ENCODE assay signal across 9 cellular contexts in the genomic region with DNA sequence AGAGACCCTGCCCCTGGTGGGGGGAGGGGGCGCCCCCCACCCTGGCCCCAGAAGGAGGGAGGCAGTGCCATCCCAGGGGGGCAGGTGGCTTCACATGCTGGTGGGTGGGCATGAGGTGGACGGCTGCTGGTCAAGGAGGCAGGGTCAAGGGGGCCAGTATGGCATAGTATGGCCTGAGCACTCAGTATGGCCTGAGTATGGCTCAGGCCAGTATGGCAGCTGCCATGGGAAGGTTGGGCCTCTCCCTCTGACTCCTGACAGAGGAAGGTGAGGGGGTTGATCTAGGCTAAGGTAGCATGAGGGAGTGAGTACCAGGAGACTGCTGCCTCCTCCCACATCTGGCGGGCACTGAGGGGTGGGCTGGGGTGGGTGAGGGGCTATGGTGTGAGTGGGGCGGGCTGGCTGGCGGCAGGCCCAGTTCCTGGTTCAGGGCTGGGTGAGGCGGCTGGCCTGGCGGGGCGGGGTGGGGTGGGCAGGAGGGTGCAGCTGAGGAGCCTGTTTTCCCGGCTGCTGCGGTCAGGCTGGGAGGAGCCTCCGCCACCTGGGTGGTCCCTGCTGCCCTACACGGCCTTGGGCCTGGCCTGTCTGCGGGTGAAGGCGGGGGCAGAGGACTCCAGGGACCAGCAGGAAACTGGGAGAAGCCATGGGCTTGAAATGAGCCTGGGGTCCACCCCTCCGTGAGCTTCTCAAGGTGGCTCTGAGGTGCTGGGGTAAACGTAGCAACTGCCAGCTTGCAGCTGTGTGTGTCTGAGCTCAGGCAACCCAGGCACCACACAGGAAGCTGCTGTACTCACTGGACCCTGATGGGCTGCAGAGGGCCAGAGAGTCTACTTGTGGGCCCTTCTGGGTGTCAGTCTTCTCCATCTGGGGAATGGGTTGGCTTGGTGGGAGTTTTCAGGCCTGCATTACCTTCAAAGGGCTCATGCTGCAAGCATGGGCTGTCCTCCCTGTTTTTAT. TPM values are rescaled to one million over a fixed set of nuclear protein-coding genes. Genes with fewer than 3 reads are reported as not detected.
A peak's percentile ranks its signal among the peaks of the same experiment; 100 is the strongest.
DNase-seq lines count a peak whose midpoint lies in the region; ATAC-seq and TF ChIP-seq lines count a peak whose summit lies in the region.
"Had no signal": no experiment of that assay in that cellular context is flagged by ENCODE, and none has a peak within 500 bp of the region (broad histone marks: within the 10 kb centered on the region; RNA-seq: fewer than 3 reads in every experiment).

No MANE protein-coding gene starts in this region.

- no peak for TF ChIP-seq POLR2A in Peyer's patch (IDR thresholded peaks at IDR 0.05)

- DNase-seq in AG04450 (ENCODE audit: low read depth, low spot score): no peak
- DNase-seq in Peyer's patch: peak; percentile 24 to 70 (median 61)
- peak; percentile 47 to 60 for DNase-seq in fibroblast of lung (ENCODE audit: low read depth in 2 of 2)
- no peak for DNase-seq in omental fat pad (ENCODE audit: low spot score)
- no peak for DNase-seq in activated CD4-positive, CD25-positive, alpha-beta regulatory T cell (lab: John Stamatoyannopoulos, UW)
- no peak for DNase-seq in brain microvascular endothelial cell
- no peak for DNase-seq in mesenteric fat pad (ENCODE audit: low spot score)
- DNase-seq: activated gamma-delta T cell treated with Interleukin-2 at 50 U/mL for 16 hours had no signal

- H3K9me3 ChIP-seq in AG04450 (ENCODE audit: control insufficient read depth, insufficient read depth, low read length) (no peaks in the 10 kb centered on the region), Peyer's patch (no peaks in the 10 kb centered on the region), fibroblast of lung (ENCODE audit: control insufficient read depth, insufficient read depth, low read depth, low read length) (no peaks in the 10 kb centered on the region)

- H3K27me3 ChIP-seq in AG04450 (ENCODE audit: control insufficient read depth, insufficient read depth, low read length) (no peaks in the 10 kb centered on the region), Peyer's patch (no peaks in the 10 kb centered on the region), fibroblast of lung (ENCODE audit: control insufficient read depth, insufficient read depth, low read length) (no peaks in the 10 kb centered on the region), brain microvascular endothelial cell (replicated peaks) (no peaks in the 10 kb centered on the region)

- H3K4me3 ChIP-seq in AG04450 (ENCODE audit: low read depth, low read length): no peak overlapping the region
- no peak overlapping the region for H3K4me3 ChIP-seq in Peyer's patch
- no peak overlapping the region for H3K4me3 ChIP-seq in fibroblast of lung (replicated peaks in 1 of 4; ENCODE audit: control extremely low read depth in 1 of 4, insufficient read depth in 1 of 4, low read depth in 3 of 4, low read length in 4 of 4)
- H3K4me3 ChIP-seq in brain microvascular endothelial cell (ENCODE audit: low read depth, low read length): no peak overlapping the region

- CTCF ChIA-PET in AG04450 (lab: Charles Lee): interaction anchor here (1.3 kb wide), 1 partner anchor 10 kb away, joined by 3 read pairs; no protein-coding TSS in a partner anchor

- no peak overlapping the region for H3K9ac ChIP-seq in fibroblast of lung (ENCODE audit: insufficient read depth, low read length)

- H3K36me3 ChIP-seq in Peyer's patch (no peaks in the 10 kb centered on the region), fibroblast of lung (ENCODE audit: control insufficient read depth, insufficient read depth, low read length) (no peaks in the 10 kb centered on the region), brain microvascular endothelial cell (replicated peaks) (no peaks in the 10 kb centered on the region)

- POLR2A ChIA-PET in AG04450 (lab: Yijun Ruan, JAX): interaction anchor here (0.6 kb wide), 1 partner anchor 57 kb away, joined by 8 read pairs; no protein-coding TSS in a partner anchor

- H3K27ac ChIP-seq in AG04450 (ENCODE audit: low read depth, low read length) (peak overlapping the region; percentile 31), Peyer's patch (peak overlapping the region; percentile 26 to 56 (median 46)), fibroblast of lung (ENCODE audit: insufficient read depth, low read length) (no peak overlapping the region), brain microvascular endothelial cell (no peak overlapping the region)

- peaks cover 38% of the 10 kb centered on the region for H3K79me2 ChIP-seq in fibroblast of lung (ENCODE audit: control insufficient read depth, insufficient read depth, low read length)

- H2AFZ ChIP-seq in fibroblast of lung (ENCODE audit: low read length): no peak overlapping the region

- H3K4me2 ChIP-seq in fibroblast of lung (ENCODE audit: extremely low read depth, insufficient read depth, low read length): peak overlapping the region; percentile 42

- in situ Hi-C loops in brain microvascular endothelial cell (cut with HindIII; ENCODE audit: low pct_ligation_motif_present, low sequenced_read_pairs): no loop called here

- ATAC-seq in omental fat pad (ENCODE audit: low FRiP score) (peak; percentile 60), HG03457 (IDR thresholded peaks at IDR 0.05; ENCODE audit: unreplicated experiment) (no peak)

- TF ChIP-seq CTCF in AG04450 (IDR thresholded peaks at IDR 0.05; ENCODE audit: low read depth, low read length): no peak
- TF ChIP-seq CTCF in Peyer's patch (IDR thresholded peaks at IDR 0.05): no peak
- no peak for TF ChIP-seq CTCF in fibroblast of lung (conservative IDR thresholded peaks at IDR 0.05 in 1 of 2, IDR thresholded peaks at IDR 0.05 in 1 of 2; ENCODE audit: low read depth in 1 of 2, low read length in 2 of 2)
- TF ChIP-seq CTCF in omental fat pad (IDR thresholded peaks at IDR 0.05): no peak
- TF ChIP-seq CTCF in brain microvascular endothelial cell (IDR thresholded peaks at IDR 0.05; ENCODE audit: low read depth, low read length, missing control alignments): no peak

- H4K20me1 ChIP-seq in fibroblast of lung (ENCODE audit: control insufficient read depth, extremely low read depth, insufficient read depth, low read length): no peaks in the 10 kb centered on the region

- peaks cover 0 to 45% (median 9%) of the 10 kb centered on the region in 4 donors for H3K4me1 ChIP-seq in Peyer's patch
- peaks cover 44% of the 10 kb centered on the region for H3K4me1 ChIP-seq in fibroblast of lung (ENCODE audit: control insufficient read depth, extremely low read depth, insufficient read depth, low read length)

RNA-seq across cellular contexts. Expression of gene RAI1, which starts 57.0 kb away (rescaled TPM):
- polyA plus RNA-seq in AG04450 (2011; rRNA removed): 2.1 and 3.2 TPM in 2 replicates
- polyA minus RNA-seq in AG04450 (2011; rRNA and poly(A)+ RNA removed): 4.2 and 5.4 TPM in 2 replicates
- total RNA-seq in Peyer's patch: 10 to 100 TPM; 12.8 to 51.2 (median 47.6) TPM
- total RNA-seq in fibroblast of lung: 4.1 and 6.6 TPM in 2 replicates
- polyA plus RNA-seq in fibroblast of lung: 2.1 TPM in 2 replicates
- polyA plus RNA-seq in fibroblast of lung (2012): 10.3 and 10.4 TPM in 2 replicates
- 9.3 and 9.7 TPM in 2 replicates for polyA minus RNA-seq in fibroblast of lung (ENCODE audit: low replicate concordance)
- 10 to 100 TPM in 1 of 4 donors, 1 to 10 TPM in 3; 6.7 to 30.6 (median 8.5) TPM for total RNA-seq in omental fat pad
- 21.2 TPM for total RNA-seq in mesenteric fat pad

Comparison
In these comparisons a context has a peak if more than half of its experiments do, and no peak if none do; other contexts are left out.
1. DNase-seq: peak in Peyer's patch (3 of 3) and fibroblast of lung (2 of 2); none in AG04450 (single experiment), omental fat pad (single experiment), activated CD4-positive, CD25-positive, alpha-beta regulatory T cell (0 of 4), brain microvascular endothelial cell (single experiment) and mesenteric fat pad (single experiment).
2. H3K27ac ChIP-seq: peak in AG04450 (single experiment) and Peyer's patch (4 of 4); none in fibroblast of lung (single experiment) and brain microvascular endothelial cell (single experiment).